ENCODE assay signal across 21 cellular contexts in the genomic region with DNA sequence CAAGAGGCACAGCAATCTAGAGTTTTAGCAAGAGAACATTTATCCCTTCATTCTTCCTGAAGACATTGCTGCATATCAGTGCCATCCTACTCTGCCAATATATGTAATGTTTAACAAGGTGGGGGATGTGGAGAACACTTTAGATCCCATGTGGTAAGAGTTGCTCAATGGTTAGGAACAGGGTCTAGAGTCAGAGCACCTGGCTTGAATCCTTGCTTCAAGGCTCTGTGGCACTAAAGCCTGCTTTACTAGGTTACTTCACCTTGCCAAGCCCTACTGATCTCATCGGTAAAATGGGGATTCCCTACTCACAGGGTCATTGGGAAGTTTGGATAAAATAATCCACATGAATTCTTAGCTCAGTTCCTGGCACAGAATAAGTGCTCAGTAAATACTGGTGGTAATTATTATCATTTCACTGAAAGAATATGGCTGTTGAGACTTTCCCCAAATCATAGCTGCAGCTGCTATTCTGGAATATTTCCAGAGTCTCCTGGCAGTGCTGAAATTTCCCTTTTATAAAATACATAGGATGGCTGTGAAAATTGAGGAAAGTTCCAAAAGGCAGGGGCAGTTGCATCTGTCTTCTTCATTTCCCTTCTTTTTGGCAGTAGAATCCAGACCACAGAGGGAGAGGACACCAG.
DNase-seq lines count a peak whose midpoint lies in the region; TF ChIP-seq lines count a peak whose summit lies in the region.
"Had no signal": no experiment of that assay in that cellular context is flagged by ENCODE, and none has a peak within 500 bp of the region (broad histone marks: within the 10 kb centered on the region; RNA-seq: fewer than 3 reads in every experiment).

No MANE protein-coding gene starts in this region.

- H3K4me3 ChIP-seq in spleen (no peak overlapping the region), stomach (no peak overlapping the region)

- TF ChIP-seq POLR2A in spleen (IDR thresholded peaks at IDR 0.05), result no peak
- no peak for TF ChIP-seq POLR2A in stomach (IDR thresholded peaks at IDR 0.05)

- peaks cover 50% of the 10 kb centered on the region for H3K4me1 Mint-ChIP-seq in activated CD4-positive, alpha-beta T cell treated with anti-CD3 and anti-CD28 coated beads, Interleukin-2, amount 10 ng/mL, durations not matched to agents 24 days and 14 days

- H3K27ac ChIP-seq in spleen (peak overlapping the region in 6 of 8 donors; percentile 9 to 55 (median 44)), stomach (no peak overlapping the region)
- H3K27ac ChIP-seq: RWPE1 had no signal

- TF ChIP-seq CTCF in spleen (IDR thresholded peaks at IDR 0.05 in 8 of 11, conservative IDR thresholded peaks at IDR 0.05 in 3 of 11), result no peak
- no peak for TF ChIP-seq CTCF in stomach (IDR thresholded peaks at IDR 0.05)

- H3K9me3 Mint-ChIP-seq in activated CD4-positive, alpha-beta T cell treated with anti-CD3 and anti-CD28 coated beads, Interleukin-2, amount 10 ng/mL, durations not matched to agents 24 days and 14 days, result peaks cover 9% of the 10 kb centered on the region
- H3K9me3 Mint-ChIP-seq: activated CD4-positive, alpha-beta memory T cell treated with anti-CD3 and anti-CD28 coated beads, Interleukin-2, amount 10 ng/mL, durations not matched to agents 7 days and 5 days; CD4-positive, CD25-positive, alpha-beta regulatory T cell had no signal

- H3K4me3 Mint-ChIP-seq in activated CD4-positive, alpha-beta T cell treated with anti-CD3 and anti-CD28 coated beads, Interleukin-2, amount 10 ng/mL, durations not matched to agents 24 days and 14 days, result no peak overlapping the region
- H3K4me3 Mint-ChIP-seq: activated CD4-positive, alpha-beta memory T cell treated with anti-CD3 and anti-CD28 coated beads, Interleukin-2, amount 10 ng/mL, durations not matched to agents 7 days and 5 days; naive thymus-derived CD4-positive, alpha-beta T cell; WTC11 had no signal

- intact Hi-C loops in spleen (cut with DNase I; ENCODE audit: low total_unique reads), result no loop called here
- intact Hi-C loops in stomach (cut with DNase I; ENCODE audit: low total_unique reads), result no loop called here
- intact Hi-C loops in activated CD4-positive, alpha-beta T cell treated with anti-CD3 and anti-CD28 coated beads, Interleukin-2, amount 10 ng/mL, durations not matched to agents 24 days and 14 days (cut with micrococcal nuclease), result no loop called here

- DNase-seq in DMS 273 treated with DMSO at 0.1 percent for 48 hours (lab: John Stamatoyannopoulos, UW) (peak; percentile 61), NCI-H2029 treated with DMSO at 0.1 percent for 48 hours (lab: John Stamatoyannopoulos, UW) (peak; percentile 57), fibroblast of peridontal ligament (ENCODE audit: extremely low read depth) (peak; percentile 63), spleen (no peak), stomach (no peak), NCI-H146 (lab: John Stamatoyannopoulos, UW) (no peak)
- DNase-seq in activated CD4-positive, alpha-beta T cell treated with anti-CD3 and anti-CD28 coated beads, Interleukin-2, amount 10 ng/mL, durations not matched to agents 24 days and 14 days, result no peak
- DNase-seq: activated CD4-positive, alpha-beta memory T cell treated with anti-CD3 and anti-CD28 coated beads, Interleukin-2, amount 10 ng/mL, durations not matched to agents 7 days and 5 days; activated gamma-delta T cell; CD4-positive, CD25-positive, alpha-beta regulatory T cell; effector memory CD4-positive, alpha-beta T cell; GDM1; HCEC 1CT; Karpas-422; kidney; mesendoderm; naive thymus-derived CD4-positive, alpha-beta T cell; NCI-H1048; retina had no signal

- H3K27me3 Mint-ChIP-seq in activated CD4-positive, alpha-beta T cell treated with anti-CD3 and anti-CD28 coated beads, Interleukin-2, amount 10 ng/mL, durations not matched to agents 24 days and 14 days, result no peaks in the 10 kb centered on the region
- H3K27me3 Mint-ChIP-seq: activated CD4-positive, alpha-beta memory T cell treated with anti-CD3 and anti-CD28 coated beads, Interleukin-2, amount 10 ng/mL, durations not matched to agents 7 days and 5 days; CD4-positive, CD25-positive, alpha-beta regulatory T cell; naive thymus-derived CD4-positive, alpha-beta T cell had no signal

- 48 to 79% (median 71%) methylated on average over 1 of the region's 1 CpG for WGBS in spleen, 5 donors
- WGBS in stomach, 5 donors, result 27 to 78% (median 45%) methylated on average over 1 of the region's 1 CpG

- no peaks in the 10 kb centered on the region for H3K36me3 ChIP-seq in spleen
- no peaks in the 10 kb centered on the region for H3K36me3 ChIP-seq in stomach

- no peaks in the 10 kb centered on the region for H3K9me3 ChIP-seq in spleen
- no peaks in the 10 kb centered on the region for H3K9me3 ChIP-seq in stomach

- H3K27me3 ChIP-seq in spleen (replicated peaks in 1 of 7) (no peaks in the 10 kb centered on the region), stomach (no peaks in the 10 kb centered on the region)

- no peak overlapping the region for H3K27ac Mint-ChIP-seq in activated CD4-positive, alpha-beta T cell treated with anti-CD3 and anti-CD28 coated beads, Interleukin-2, amount 10 ng/mL, durations not matched to agents 24 days and 14 days
- H3K27ac Mint-ChIP-seq: activated CD4-positive, alpha-beta memory T cell treated with anti-CD3 and anti-CD28 coated beads, Interleukin-2, amount 10 ng/mL, durations not matched to agents 7 days and 5 days; naive thymus-derived CD4-positive, alpha-beta T cell had no signal

- no peaks in the 10 kb centered on the region for H3K36me3 Mint-ChIP-seq in activated CD4-positive, alpha-beta T cell treated with anti-CD3 and anti-CD28 coated beads, Interleukin-2, amount 10 ng/mL, durations not matched to agents 24 days and 14 days (ENCODE audit: low read depth)
- H3K36me3 Mint-ChIP-seq: CD4-positive, CD25-positive, alpha-beta regulatory T cell; WTC11 had no signal

- H3K4me1 ChIP-seq in spleen (peaks cover 0 to 52% (median 26%) of the 10 kb centered on the region in 6 donors), stomach (peaks cover 0 to 12% (median 4%) of the 10 kb centered on the region in 4 donors)

- no peak for TF ChIP-seq EP300 in stomach (IDR thresholded peaks at IDR 0.05)

Comparison
In these comparisons a context has a peak if more than half of its experiments do, and no peak if none do; other contexts are left out.
1. DNase-seq: peak in DMS 273 treated with DMSO at 0.1 percent for 48 hours (single experiment), NCI-H2029 treated with DMSO at 0.1 percent for 48 hours (single experiment) and fibroblast of peridontal ligament (single experiment); none in spleen (single experiment), stomach (single experiment), NCI-H146 (single experiment) and activated CD4-positive, alpha-beta T cell treated with anti-CD3 and anti-CD28 coated beads, Interleukin-2, amount 10 ng/mL, durations not matched to agents 24 days and 14 days (single experiment).
2. H3K27ac ChIP-seq: peak in spleen (6 of 8); none in stomach (0 of 5).